10 cellular contexts compared by ENCODE assay signal in the genomic region with DNA sequence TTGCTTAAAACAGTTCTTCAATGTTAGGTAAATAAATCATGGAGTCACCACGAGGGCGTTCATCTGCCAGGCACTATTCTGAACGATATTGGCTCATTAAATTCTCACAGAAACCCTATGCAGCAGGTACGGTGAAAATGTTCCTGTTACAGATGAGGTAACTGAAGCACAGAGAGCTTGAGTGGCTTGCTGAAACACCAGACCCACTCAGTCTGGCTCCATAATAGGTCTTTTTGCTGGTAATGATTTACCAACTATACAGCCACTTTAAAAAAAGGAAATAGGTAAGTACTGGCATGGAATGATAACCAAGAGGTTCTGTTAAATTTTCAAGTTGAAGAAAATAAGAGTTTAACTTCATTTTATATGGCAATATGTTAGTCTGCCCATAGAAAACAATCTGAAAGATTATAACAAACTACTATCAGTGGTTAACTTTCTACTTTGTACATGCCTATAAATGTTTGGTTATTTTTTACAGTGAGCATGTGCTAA. TPM values are rescaled to one million over a fixed set of nuclear protein-coding genes. Genes with fewer than 3 reads are reported as not detected.
DNase-seq lines count a peak whose midpoint lies in the region; TF ChIP-seq lines count a peak whose summit lies in the region.
"Had no signal": no experiment of that assay in that cellular context is flagged by ENCODE, and none has a peak within 500 bp of the region (broad histone marks: within the 10 kb centered on the region; RNA-seq: fewer than 3 reads in every experiment).

No MANE protein-coding gene starts in this region.

- H3K4me2 ChIP-seq in mesenchymal stem cell (ENCODE audit: low read length, poor library complexity, severe bottlenecking), result peak overlapping the region; percentile 90

- H3K9me3 ChIP-seq in WERI-Rb-1 (ENCODE audit: severe bottlenecking) (no peaks in the 10 kb centered on the region), mesenchymal stem cell (ENCODE audit: control insufficient read depth, low read length) (peaks cover 6% of the 10 kb centered on the region)

- no peak overlapping the region for H4K8ac ChIP-seq in mesenchymal stem cell (ENCODE audit: low read length)

- H3K27ac ChIP-seq in WERI-Rb-1 (peak overlapping the region; percentile 97), mesenchymal stem cell (ENCODE audit: low read length, poor library complexity, severe bottlenecking) (peak overlapping the region; percentile 99)

- H3K4me3 Mint-ChIP-seq in endothelial cell (ENCODE audit: unreplicated experiment), result no peak overlapping the region

- H3K36me3 ChIP-seq in WERI-Rb-1, result peaks cover 11% of the 10 kb centered on the region
- H3K36me3 ChIP-seq in mesenchymal stem cell (ENCODE audit: control insufficient read depth in 1 of 2, insufficient read depth in 2 of 2, low read depth in 1 of 2, low read length in 2 of 2), result no peaks in the 10 kb centered on the region

- H3K36me3 Mint-ChIP-seq in endothelial cell (ENCODE audit: low read depth, unreplicated experiment), result peaks cover 5% of the 10 kb centered on the region

- no peak overlapping the region for H2AK5ac ChIP-seq in mesenchymal stem cell (ENCODE audit: low read length, severe bottlenecking)

- H2BK120ac ChIP-seq in mesenchymal stem cell (ENCODE audit: low read depth, low read length), result no peak overlapping the region

- peak overlapping the region; percentile 91 for H3K4me3 ChIP-seq in AG04449 (ENCODE audit: low read depth, low read length)
- peak overlapping the region; percentile 80 for H3K4me3 ChIP-seq in WERI-Rb-1 (ENCODE audit: low read depth, low read length)
- peak overlapping the region in 1 of 2 experiments; percentile 98 for H3K4me3 ChIP-seq in mesenchymal stem cell (ENCODE audit: insufficient read depth in 1 of 2, low read depth in 1 of 2, low read length in 2 of 2)

- H3K23ac ChIP-seq in mesenchymal stem cell (ENCODE audit: low read length in 2 of 2), result no peak overlapping the region

- no peak overlapping the region for H3K14ac ChIP-seq in mesenchymal stem cell (ENCODE audit: low read length in 2 of 2)

- no peak overlapping the region for H3K18ac ChIP-seq in mesenchymal stem cell (ENCODE audit: low read depth in 1 of 2, low read length in 2 of 2)

- H2BK5ac ChIP-seq in mesenchymal stem cell (ENCODE audit: low read depth, low read length, poor library complexity, severe bottlenecking), result no peak overlapping the region

- H3K4ac ChIP-seq in mesenchymal stem cell (ENCODE audit: low read depth in 1 of 2, low read length in 2 of 2), result no peak overlapping the region

- H3K27me3 ChIP-seq in WERI-Rb-1 (ENCODE audit: insufficient read depth, low read depth, severe bottlenecking) (no peaks in the 10 kb centered on the region), mesenchymal stem cell (ENCODE audit: control insufficient read depth in 1 of 2, insufficient read depth in 1 of 2, low read length in 2 of 2) (no peaks in the 10 kb centered on the region)

- TF ChIP-seq CTCF in AG04449 (IDR thresholded peaks at IDR 0.05; ENCODE audit: insufficient read depth, low read length, missing control alignments), result no peak
- no peak for TF ChIP-seq CTCF in WERI-Rb-1 (IDR thresholded peaks at IDR 0.05; ENCODE audit: low read depth, low read length)
- no peak for TF ChIP-seq CTCF in endothelial cell (IDR thresholded peaks at IDR 0.05; ENCODE audit: unreplicated experiment)

- no peaks in the 10 kb centered on the region for H3K79me1 ChIP-seq in mesenchymal stem cell (replicated peaks; ENCODE audit: low read length, poor library complexity, severe bottlenecking)

- no peak overlapping the region for H2AFZ ChIP-seq in mesenchymal stem cell (ENCODE audit: low read depth, low read length)

- H4K91ac ChIP-seq in mesenchymal stem cell (ENCODE audit: low read length), result no peak overlapping the region

- DNase-seq in AG04449 (ENCODE audit: low read depth, low spot score), result no peak
- DNase-seq in GM19238 (ENCODE audit: insufficient read length, low spot score), result peak; percentile 16
- no peak for DNase-seq in WERI-Rb-1
- no peak for DNase-seq in mesenchymal stem cell
- no peak for DNase-seq in cerebellar nuclear complex (lab: John Stamatoyannopoulos, UW)
- no peak for DNase-seq in T1000 (lab: John Stamatoyannopoulos, UW)
- DNase-seq in NCI-H2081 treated with DMSO at 0.1 percent for 48 hours (lab: John Stamatoyannopoulos, UW), result no peak
- no peak for DNase-seq in endothelial cell (ENCODE audit: low spot score)
- DNase-seq: amniotic stem cell, NCI-H446 treated with DMSO at 0.1 percent for 48 hours had no signal

- H3K4me1 Mint-ChIP-seq in endothelial cell (ENCODE audit: unreplicated experiment), result peaks cover 21% of the 10 kb centered on the region

- no peak overlapping the region for H2BK12ac ChIP-seq in mesenchymal stem cell (ENCODE audit: low read length in 2 of 2)

- peaks cover 3% of the 10 kb centered on the region for H3K4me1 ChIP-seq in mesenchymal stem cell (ENCODE audit: control insufficient read depth, insufficient read depth, low read depth, low read length)

- H3K27me3 Mint-ChIP-seq in endothelial cell (ENCODE audit: unreplicated experiment), result peaks cover 10% of the 10 kb centered on the region

- POLR2A ChIA-PET in AG04449 (lab: Yijun Ruan, JAX), result no interaction called here

- H3K27ac Mint-ChIP-seq in endothelial cell (ENCODE audit: unreplicated experiment), result no peak overlapping the region

- CTCF ChIA-PET in AG04449 (lab: Yijun Ruan, JAX), result no interaction called here

- H2BK15ac ChIP-seq in mesenchymal stem cell (ENCODE audit: low read depth, poor library complexity, severe bottlenecking), result no peak overlapping the region

- whole genome bisulfite sequencing in mesenchymal stem cell, result 84% methylated on average over 4 of the region's 4 CpGs

- H3K9me3 Mint-ChIP-seq in endothelial cell (ENCODE audit: unreplicated experiment), result no peaks in the 10 kb centered on the region

- peak overlapping the region; percentile 98 for H3K9ac ChIP-seq in mesenchymal stem cell (ENCODE audit: low read length)

RNA-seq across cellular contexts. Expression of gene TM9SF3, which starts 1.3 kb away (rescaled TPM):
- polyA plus RNA-seq in mesenchymal stem cell (2013, experiment 1 of 2), result 67.7 TPM
- polyA plus RNA-seq in mesenchymal stem cell (2013, experiment 2 of 2), result 72.9 TPM
- 157 TPM for total RNA-seq in endothelial cell (ENCODE audit: unreplicated experiment)
